8 cellular contexts compared by ENCODE assay signal in the genomic region with DNA sequence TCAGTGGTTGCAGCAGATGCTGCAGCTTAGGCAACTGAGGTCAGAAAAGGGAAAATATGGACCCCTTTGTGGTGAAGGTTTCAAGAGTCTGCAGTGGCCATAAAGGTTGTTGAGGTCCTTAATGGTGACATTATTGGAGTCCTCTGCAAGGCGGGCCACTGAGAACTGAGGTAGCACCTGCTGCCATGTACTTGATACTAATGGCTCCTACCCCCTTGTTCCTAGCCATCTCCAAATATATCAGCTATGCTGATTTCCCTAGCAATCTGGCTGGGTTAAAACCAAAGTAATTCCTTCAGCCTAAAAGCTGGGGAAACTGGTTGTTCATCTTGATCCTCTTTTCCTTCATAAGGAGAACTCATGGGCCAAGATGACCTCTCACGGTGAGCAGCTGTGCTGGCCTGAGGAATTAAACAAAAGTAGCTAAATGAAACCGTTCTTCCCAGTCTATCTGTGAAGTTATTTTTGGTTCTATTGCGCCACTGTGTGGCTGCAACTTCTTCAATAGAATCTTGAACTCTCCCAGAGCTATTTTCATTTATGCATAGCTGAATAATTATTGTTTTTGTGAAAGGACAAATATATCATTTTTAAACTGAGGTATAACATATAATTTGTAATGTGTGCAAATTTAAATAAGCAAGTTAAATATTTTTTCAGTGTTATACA.
DNase-seq lines count a peak whose midpoint lies in the region; ATAC-seq lines count a peak whose summit lies in the region.

No MANE protein-coding gene starts in this region.

- DNase-seq in GM03348 (ENCODE audit: low spot score) (peak; percentile 66), NCI-H446 (lab: John Stamatoyannopoulos, UW) (peak; percentile 52 to 76), cerebellum (ENCODE audit: low spot score) (peak; percentile 17), lung microvascular endothelial cell (ENCODE audit: low read depth in 2 of 2) (peak; percentile 86), ecto neural progenitor cell (ENCODE audit: low spot score) (no peak), posterior vena cava (ENCODE audit: low spot score) (no peak)
- no peak for DNase-seq in stimulated activated CD4-positive, alpha-beta T cell treated with anti-CD3 and anti-CD28 coated beads, Interleukin-12 subunit alpha, Interleukin-12 subunit beta, amount 100 ng/mL, for 4 hours
- no peak for DNase-seq in stimulated activated effector memory CD8-positive, alpha-beta T cell treated with anti-CD3 and anti-CD28 coated beads, Interleukin-12 subunit alpha, Interleukin-12 subunit beta, amount 100 ng/mL, for 72 hours (ENCODE audit: low spot score in 2 of 2)

- no peaks in the 10 kb centered on the region for H3K4me1 Mint-ChIP-seq in stimulated activated effector memory CD8-positive, alpha-beta T cell treated with anti-CD3 and anti-CD28 coated beads, Interleukin-12 subunit alpha, Interleukin-12 subunit beta, amount 100 ng/mL, for 72 hours

- no peak for ATAC-seq in stimulated activated effector memory CD8-positive, alpha-beta T cell treated with anti-CD3 and anti-CD28 coated beads, Interleukin-12 subunit alpha, Interleukin-12 subunit beta, amount 100 ng/mL, for 72 hours

- no peaks in the 10 kb centered on the region for H3K36me3 Mint-ChIP-seq in stimulated activated effector memory CD8-positive, alpha-beta T cell treated with anti-CD3 and anti-CD28 coated beads, Interleukin-12 subunit alpha, Interleukin-12 subunit beta, amount 100 ng/mL, for 72 hours

- H3K9me3 Mint-ChIP-seq in stimulated activated effector memory CD8-positive, alpha-beta T cell treated with anti-CD3 and anti-CD28 coated beads, Interleukin-12 subunit alpha, Interleukin-12 subunit beta, amount 100 ng/mL, for 72 hours: peaks cover 6% of the 10 kb centered on the region

- intact Hi-C loops in posterior vena cava (cut with DNase I): loop anchor here in 1 of 2 donors (5.0 kb wide), 1 partner anchor 110 kb away; no protein-coding TSS in a partner anchor

- no peak overlapping the region for H3K27ac Mint-ChIP-seq in stimulated activated effector memory CD8-positive, alpha-beta T cell treated with anti-CD3 and anti-CD28 coated beads, Interleukin-12 subunit alpha, Interleukin-12 subunit beta, amount 100 ng/mL, for 72 hours

- no peak overlapping the region for H3K4me3 Mint-ChIP-seq in stimulated activated effector memory CD8-positive, alpha-beta T cell treated with anti-CD3 and anti-CD28 coated beads, Interleukin-12 subunit alpha, Interleukin-12 subunit beta, amount 100 ng/mL, for 72 hours

Comparison
In these comparisons a context has a peak if more than half of its experiments do, and no peak if none do; other contexts are left out.
1. DNase-seq: peak in GM03348 (single experiment), NCI-H446 (2 of 2), cerebellum (single experiment) and lung microvascular endothelial cell (2 of 2); none in stimulated activated CD4-positive, alpha-beta T cell treated with anti-CD3 and anti-CD28 coated beads, Interleukin-12 subunit alpha, Interleukin-12 subunit beta, amount 100 ng/mL, for 4 hours (single experiment), ecto neural progenitor cell (single experiment), stimulated activated effector memory CD8-positive, alpha-beta T cell treated with anti-CD3 and anti-CD28 coated beads, Interleukin-12 subunit alpha, Interleukin-12 subunit beta, amount 100 ng/mL, for 72 hours (0 of 2) and posterior vena cava (single experiment).